In the genomic region with DNA sequence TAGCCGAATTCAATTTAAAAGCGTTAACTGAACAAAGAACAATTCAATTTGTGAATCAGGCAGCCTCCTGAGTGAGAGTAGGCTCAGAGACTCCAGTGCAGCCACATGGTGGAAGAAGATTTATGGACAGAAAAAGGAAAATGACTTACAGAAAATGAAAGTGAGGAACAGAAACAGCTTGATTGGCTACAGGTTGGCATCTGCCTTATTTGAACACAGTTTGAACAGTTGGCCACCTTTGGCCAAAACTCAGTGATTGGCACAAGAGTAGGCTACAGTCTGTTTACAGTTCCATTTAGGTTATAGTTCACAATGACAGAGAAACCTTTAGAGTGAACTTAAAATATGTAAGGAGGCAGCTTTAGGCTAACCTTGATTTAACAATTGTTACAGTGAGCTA, we compare ENCODE assay signal across 7 cellular contexts.
DNase-seq lines count a peak whose midpoint lies in the region; ATAC-seq and TF ChIP-seq lines count a peak whose summit lies in the region.
"Not testable (repeated sequence)": the region's sequence is repeated elsewhere in the genome, so short reads cannot be mapped to it uniquely, and the experiment has no call there.

No MANE protein-coding gene starts in this region.

- not testable (repeated sequence) for H3K36me3 ChIP-seq in GM23338 (ENCODE audit: insufficient read depth); OCI-LY3 (replicated peaks; ENCODE audit: low read depth, low read length); hepatocyte (replicated peaks; ENCODE audit: insufficient read depth, low read depth); mucosa of descending colon (ENCODE audit: low read depth); smooth muscle cell (ENCODE audit: low read depth); thyroid gland

- not testable (repeated sequence) for DNase-seq in GM23338 (ENCODE audit: low spot score); hepatocyte (ENCODE audit: low spot score); smooth muscle cell (lab: John Stamatoyannopoulos, UW; ENCODE audit: unreplicated experiment); thyroid gland
- peak in 1 of 3 donors; percentile 44 for DNase-seq in mucosa of descending colon

- not testable (repeated sequence) for H3K9me3 ChIP-seq in OCI-LY3 (ENCODE audit: insufficient read depth, low read length); hepatocyte (ENCODE audit: low read depth); mucosa of descending colon; smooth muscle cell (replicated peaks; ENCODE audit: low read depth); thyroid gland

- not testable (repeated sequence) for H3K4me3 Mint-ChIP-seq in GM23338; dendritic cell treated with granulocyte-macrophage colony-stimulating factor and Interleukin-4, amounts not matched to agents 40 ng/mL and 50 ng/mL, for 4 days

- ATAC-seq in GM23338: not testable (repeated sequence)
- ATAC-seq in mucosa of descending colon: peak; percentile 65

- H3F3A ChIP-seq in GM23338 (replicated peaks; ENCODE audit: low read depth); smooth muscle cell (ENCODE audit: low read depth): not testable (repeated sequence)

- H3K36me3 Mint-ChIP-seq in GM23338 (ENCODE audit: low read depth); dendritic cell treated with granulocyte-macrophage colony-stimulating factor and Interleukin-4, amounts not matched to agents 40 ng/mL and 50 ng/mL, for 4 days (ENCODE audit: low read depth): not testable (repeated sequence)

- H3K9me3 Mint-ChIP-seq in GM23338; dendritic cell treated with granulocyte-macrophage colony-stimulating factor and Interleukin-4, amounts not matched to agents 40 ng/mL and 50 ng/mL, for 4 days: not testable (repeated sequence)

- not testable (repeated sequence) for H3K4me3 ChIP-seq in GM23338; hepatocyte; mucosa of descending colon; smooth muscle cell; thyroid gland (replicated peaks in 1 of 3)
- peak overlapping the region; percentile 33 for H3K4me3 ChIP-seq in OCI-LY3 (ENCODE audit: low read length)

- H3K27ac Mint-ChIP-seq in GM23338: not testable (repeated sequence)
- H3K27ac Mint-ChIP-seq in dendritic cell treated with granulocyte-macrophage colony-stimulating factor and Interleukin-4, amounts not matched to agents 40 ng/mL and 50 ng/mL, for 4 days: peak overlapping the region; percentile 63

- intact Hi-C loops in dendritic cell treated with granulocyte-macrophage colony-stimulating factor and Interleukin-4, amounts not matched to agents 40 ng/mL and 50 ng/mL, for 4 days (cut with micrococcal nuclease); mucosa of descending colon (cut with DNase I, micrococcal nuclease); thyroid gland (cut with DNase I): not testable (repeated sequence)

- not testable (repeated sequence) for H3K27me3 ChIP-seq in GM23338 (ENCODE audit: insufficient read depth); OCI-LY3 (ENCODE audit: low read depth, low read length); hepatocyte; smooth muscle cell (ENCODE audit: low read depth); thyroid gland

- not testable (repeated sequence) for TF ChIP-seq CTCF in GM23338 (conservative IDR thresholded peaks at IDR 0.05; ENCODE audit: low read depth in 2 of 2); OCI-LY3 (IDR thresholded peaks at IDR 0.05; ENCODE audit: low read depth, low read length); hepatocyte (IDR thresholded peaks at IDR 0.05; ENCODE audit: poor library complexity); mucosa of descending colon (IDR thresholded peaks at IDR 0.05); smooth muscle cell (IDR thresholded peaks at IDR 0.05; ENCODE audit: borderline replicate concordance, insufficient read depth, poor library complexity, severe bottlenecking); thyroid gland (IDR thresholded peaks at IDR 0.05)

- WGBS in hepatocyte (ENCODE audit: low lambda C conversion rate, missing lambda C conversion rate): 90% methylated on average over 2 of the region's 2 CpGs
- 95% methylated on average over 2 of the region's 2 CpGs for WGBS in smooth muscle cell (ENCODE audit: low lambda C conversion rate)
- WGBS in thyroid gland, 2 donors: 79 to 89% methylated on average over 2 of the region's 2 CpGs

- H4K20me1 ChIP-seq in GM23338 (replicated peaks; ENCODE audit: insufficient read depth); OCI-LY3 (ENCODE audit: insufficient read depth, low read length); hepatocyte (ENCODE audit: insufficient read depth, poor library complexity, severe bottlenecking); smooth muscle cell (ENCODE audit: low read depth): not testable (repeated sequence)

- not testable (repeated sequence) for H3K79me2 ChIP-seq in GM23338 (replicated peaks; ENCODE audit: insufficient read depth); OCI-LY3 (ENCODE audit: low read length); hepatocyte; smooth muscle cell (ENCODE audit: low read depth)

- not testable (repeated sequence) for H3K4me1 Mint-ChIP-seq in GM23338
- peaks cover 30% of the 10 kb centered on the region for H3K4me1 Mint-ChIP-seq in dendritic cell treated with granulocyte-macrophage colony-stimulating factor and Interleukin-4, amounts not matched to agents 40 ng/mL and 50 ng/mL, for 4 days (ENCODE audit: low read depth)

- peak overlapping the region; percentile 66 for H3K9ac ChIP-seq in OCI-LY3 (ENCODE audit: low read length)
- not testable (repeated sequence) for H3K9ac ChIP-seq in smooth muscle cell (ENCODE audit: low read depth)

- H3K4me1 ChIP-seq in GM23338 (ENCODE audit: insufficient read depth); hepatocyte (ENCODE audit: insufficient read depth); mucosa of descending colon (ENCODE audit: low read depth); smooth muscle cell (ENCODE audit: low read depth); thyroid gland: not testable (repeated sequence)
- peaks cover 53% of the 10 kb centered on the region for H3K4me1 ChIP-seq in OCI-LY3 (ENCODE audit: low read length)

- H3K4me2 ChIP-seq in GM23338, hepatocyte, smooth muscle cell: not testable (repeated sequence)
- peak overlapping the region; percentile 51 for H3K4me2 ChIP-seq in OCI-LY3 (ENCODE audit: low read length)

- H3K27me3 Mint-ChIP-seq in GM23338 (ENCODE audit: insufficient read depth, low read depth, poor library complexity); dendritic cell treated with granulocyte-macrophage colony-stimulating factor and Interleukin-4, amounts not matched to agents 40 ng/mL and 50 ng/mL, for 4 days: not testable (repeated sequence)

- not testable (repeated sequence) for TF ChIP-seq POLR2A in thyroid gland (IDR thresholded peaks at IDR 0.05)

- H3K27ac ChIP-seq in GM23338 (ENCODE audit: low read depth); hepatocyte; smooth muscle cell (ENCODE audit: low read depth): not testable (repeated sequence)
- H3K27ac ChIP-seq in OCI-LY3 (ENCODE audit: low read length) (peak overlapping the region; percentile 88), thyroid gland (peak overlapping the region in 2 of 3 donors; percentile 20 to 48)

- peak overlapping the region; percentile 75; the same call in 1 of the 2 replicates for H2AFZ ChIP-seq in GM23338
- peak overlapping the region; percentile 28; the same call in 1 of the 2 replicates for H2AFZ ChIP-seq in OCI-LY3 (ENCODE audit: low read depth, low read length)
- peak overlapping the region; percentile 12 for H2AFZ ChIP-seq in hepatocyte
- H2AFZ ChIP-seq in smooth muscle cell (ENCODE audit: low read depth): peak overlapping the region; percentile 70

- not testable (repeated sequence) for H3K9me2 ChIP-seq in GM23338 (ENCODE audit: insufficient read depth); hepatocyte (replicated peaks; ENCODE audit: insufficient read depth)

Comparison
In these comparisons a context has a peak if more than half of its experiments do, and no peak if none do; other contexts are left out.
1. H2AFZ ChIP-seq: peak in every context shown above with its lines; median percentile 75 in GM23338; 70 in smooth muscle cell; 28 in OCI-LY3; 12 in hepatocyte.